ENCODE assay signal across 14 cellular contexts in the genomic region with DNA sequence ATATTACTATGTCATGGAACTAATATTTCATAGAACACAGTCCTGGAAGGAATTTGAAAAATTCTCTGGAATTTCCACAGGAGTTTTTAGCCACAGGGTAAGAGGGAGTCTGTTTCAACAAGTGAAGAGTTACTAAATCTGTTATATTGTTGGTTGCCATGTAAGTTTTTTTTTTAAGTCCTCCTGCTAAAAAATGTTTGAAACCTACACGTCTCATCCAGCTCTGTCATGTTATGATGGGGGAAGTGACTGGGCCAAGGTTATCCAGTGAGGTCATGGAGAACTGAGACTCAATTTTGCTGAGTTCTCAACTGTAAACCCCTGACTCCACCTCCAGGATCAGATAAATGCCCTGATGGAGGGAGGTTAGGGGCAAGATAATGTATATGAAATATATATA.
DNase-seq lines count a peak whose midpoint lies in the region.
"Had no signal": no experiment of that assay in that cellular context is flagged by ENCODE, and none has a peak within 500 bp of the region (broad histone marks: within the 10 kb centered on the region; RNA-seq: fewer than 3 reads in every experiment).

No MANE protein-coding gene starts in this region.

- H3K27ac ChIP-seq in caudate nucleus (ENCODE audit: low read depth, low read length), result no peak overlapping the region
- H3K27ac ChIP-seq: esophagus squamous epithelium had no signal

- DNase-seq in AG08396 (ENCODE audit: low spot score) (peak; percentile 22), HUDEP-2 (lab: John Stamatoyannopoulos, UW; ENCODE audit: unreplicated experiment in 76 of 76) (peak in 52 of 76 experiments; percentile 15 to 82 (median 42)), astrocyte of the hippocampus (ENCODE audit: low read depth, low spot score) (peak; percentile 28), kidney glomerular epithelial cell (lab: John Stamatoyannopoulos, UW) (peak; percentile 36), caudate nucleus (lab: John Stamatoyannopoulos, UW) (no peak), cortex of kidney (lab: John Stamatoyannopoulos, UW) (no peak), HuH-7.5 (ENCODE audit: low spot score) (no peak), NCI-H748 treated with DMSO at 0.1 percent for 48 hours (lab: John Stamatoyannopoulos, UW) (no peak)
- DNase-seq: activated naive CD4-positive, alpha-beta T cell treated with anti-CD3 and anti-CD28 coated beads, Interleukin-2, amount 10 ng/mL, durations not matched to agents 7 days and 5 days; DND-41; esophagus squamous epithelium; NCI-H524 treated with DMSO at 0.1 percent for 48 hours; stimulated activated CD8-positive, alpha-beta memory T cell treated with anti-CD3 and anti-CD28 coated beads, Interleukin-4, amount 100 ng/mL, for 48 hours; T-helper 17 cell had no signal

Comparison
In these comparisons a context has a peak if more than half of its experiments do, and no peak if none do; other contexts are left out.
1. DNase-seq: peak in AG08396 (single experiment), HUDEP-2 (52 of 76), astrocyte of the hippocampus (single experiment) and kidney glomerular epithelial cell (single experiment); none in caudate nucleus (0 of 61), cortex of kidney (single experiment), HuH-7.5 (single experiment) and NCI-H748 treated with DMSO at 0.1 percent for 48 hours (single experiment).